Comparison of ENCODE assay signal across 21 cellular contexts in genomic region chr11:21612326-21612725, GRCh38.
"Had no signal": no experiment of that assay in that cellular context is flagged by ENCODE, and none has a peak within 500 bp of the region (broad histone marks: within the 10 kb centered on the region; RNA-seq: fewer than 3 reads in every experiment).

No MANE protein-coding gene starts in this region.

- H3K4me3 ChIP-seq: esophagus squamous epithelium, gastroesophageal sphincter, mucosa of descending colon, spleen, thoracic aorta had no signal

- H3K27ac Mint-ChIP-seq: dendritic cell treated with granulocyte-macrophage colony-stimulating factor and Interleukin-4, amounts not matched to agents 40 ng/mL and 50 ng/mL, for 4 days; effector memory CD8-positive, alpha-beta T cell; naive thymus-derived CD8-positive, alpha-beta T cell; stimulated activated naive B cell treated with anti-CD40 and anti-IgM and Interleukin-4, amounts not matched to agents 10 μg/mL and 1 μg/mL and 100 μg/mL, for 72 hours; stimulated activated naive CD8-positive, alpha-beta T cell treated with anti-CD3 and anti-CD28 coated beads, Interleukin-15, amount 100 ng/mL, for 72 hours had no signal

- H3K36me3 Mint-ChIP-seq: naive thymus-derived CD8-positive, alpha-beta T cell; stimulated activated naive B cell treated with anti-CD40 and anti-IgM and Interleukin-4, amounts not matched to agents 10 μg/mL and 1 μg/mL and 100 μg/mL, for 72 hours had no signal

- ATAC-seq: effector memory CD8-positive, alpha-beta T cell; gastroesophageal sphincter; left lobe of liver; mucosa of descending colon; naive thymus-derived CD8-positive, alpha-beta T cell; sciatic nerve; stimulated activated naive B cell treated with anti-CD40 and anti-IgM and Interleukin-4, amounts not matched to agents 10 μg/mL and 1 μg/mL and 100 μg/mL, for 72 hours; stimulated activated naive CD8-positive, alpha-beta T cell treated with anti-CD3 and anti-CD28 coated beads, Interleukin-15, amount 100 ng/mL, for 72 hours had no signal

- H3K4me1 Mint-ChIP-seq: stimulated activated naive B cell treated with anti-CD40 and anti-IgM and Interleukin-4, amounts not matched to agents 10 μg/mL and 1 μg/mL and 100 μg/mL, for 72 hours; stimulated activated naive CD8-positive, alpha-beta T cell treated with anti-CD3 and anti-CD28 coated beads, Interleukin-15, amount 100 ng/mL, for 72 hours had no signal

- H3K4me1 ChIP-seq: esophagus squamous epithelium, gastroesophageal sphincter, spleen had no signal

- H3K9me3 ChIP-seq: esophagus squamous epithelium, gastroesophageal sphincter, mucosa of descending colon, thoracic aorta had no signal

- H3K27me3 ChIP-seq: esophagus squamous epithelium, gastroesophageal sphincter, spleen had no signal

- H3K36me3 ChIP-seq: esophagus squamous epithelium, gastroesophageal sphincter, spleen, thoracic aorta had no signal

- H3K4me3 Mint-ChIP-seq: dendritic cell treated with granulocyte-macrophage colony-stimulating factor and Interleukin-4, amounts not matched to agents 40 ng/mL and 50 ng/mL, for 4 days; effector memory CD8-positive, alpha-beta T cell; naive thymus-derived CD8-positive, alpha-beta T cell; stimulated activated naive B cell treated with anti-CD40 and anti-IgM and Interleukin-4, amounts not matched to agents 10 μg/mL and 1 μg/mL and 100 μg/mL, for 72 hours; stimulated activated naive CD8-positive, alpha-beta T cell treated with anti-CD3 and anti-CD28 coated beads, Interleukin-15, amount 100 ng/mL, for 72 hours had no signal

- DNase-seq: effector memory CD8-positive, alpha-beta T cell; esophagus squamous epithelium; foreskin fibroblast; glutamatergic neuron; islet precursor cell; mammary epithelial cell; mucosa of descending colon; naive thymus-derived CD8-positive, alpha-beta T cell; posterior cingulate gyrus; spleen; stimulated activated CD4-positive, alpha-beta T cell treated with anti-CD3 and anti-CD28 coated beads, Interleukin-15, amount 100 ng/mL, for 24 hours; stimulated activated CD4-positive, alpha-beta T cell treated with anti-CD3 and anti-CD28 coated beads, Interleukin-1b, Interleukin-23, amount 100 ng/mL, for 48 hours; stimulated activated CD4-positive, alpha-beta T cell treated with anti-CD3 and anti-CD28 coated beads, Interleukin-4, amount 100 ng/mL, for 24 hours; stimulated activated naive B cell treated with anti-CD40 and anti-IgM and Interleukin-4, amounts not matched to agents 10 μg/mL and 1 μg/mL and 100 μg/mL, for 72 hours; stimulated activated naive CD8-positive, alpha-beta T cell treated with anti-CD3 and anti-CD28 coated beads, Interleukin-15, amount 100 ng/mL, for 72 hours; trophoblast cell had no signal

- H3K9me3 Mint-ChIP-seq: dendritic cell treated with granulocyte-macrophage colony-stimulating factor and Interleukin-4, amounts not matched to agents 40 ng/mL and 50 ng/mL, for 4 days; stimulated activated naive B cell treated with anti-CD40 and anti-IgM and Interleukin-4, amounts not matched to agents 10 μg/mL and 1 μg/mL and 100 μg/mL, for 72 hours; stimulated activated naive CD8-positive, alpha-beta T cell treated with anti-CD3 and anti-CD28 coated beads, Interleukin-15, amount 100 ng/mL, for 72 hours had no signal

- H3K27ac ChIP-seq: esophagus squamous epithelium, gastroesophageal sphincter, spleen, thoracic aorta had no signal

- H3K27me3 Mint-ChIP-seq: dendritic cell treated with granulocyte-macrophage colony-stimulating factor and Interleukin-4, amounts not matched to agents 40 ng/mL and 50 ng/mL, for 4 days; effector memory CD8-positive, alpha-beta T cell; naive thymus-derived CD8-positive, alpha-beta T cell; stimulated activated naive B cell treated with anti-CD40 and anti-IgM and Interleukin-4, amounts not matched to agents 10 μg/mL and 1 μg/mL and 100 μg/mL, for 72 hours; stimulated activated naive CD8-positive, alpha-beta T cell treated with anti-CD3 and anti-CD28 coated beads, Interleukin-15, amount 100 ng/mL, for 72 hours had no signal
